In genomic region chr17:19867654-19868395, GRCh38 we compare ENCODE assay signal across 7 cellular contexts. TPM values are rescaled to one million over a fixed set of nuclear protein-coding genes. Genes with fewer than 3 reads are reported as not detected.
DNase-seq lines count a peak whose midpoint lies in the region; ATAC-seq and TF ChIP-seq lines count a peak whose summit lies in the region.

TSS of gene ULK2 (minus strand) at chr17:19867936. CDS start at chr17:19867417, 519 bp downstream.

- H3K9me3 ChIP-seq in ascending aorta, result no peaks in the 10 kb centered on the region
- H3K9me3 ChIP-seq in right atrium auricular region, result no peaks in the 10 kb centered on the region
- H3K9me3 ChIP-seq in trophoblast cell (ENCODE audit: insufficient read depth, low read depth, low read length), result no peaks in the 10 kb centered on the region
- H3K9me3 ChIP-seq in uterus, result no peaks in the 10 kb centered on the region

- peak within 1 kb of the TSS; percentile 45 for H4K12ac ChIP-seq in trophoblast cell (ENCODE audit: low read depth, low read length)

- peak within 1 kb of the TSS; percentile 96 for H4K8ac ChIP-seq in trophoblast cell (ENCODE audit: low read depth, low read length)

- WGBS in trophoblast cell (ENCODE audit: extremely low coverage, insufficient coverage, insufficient read length), result no CpG with 5 or more reads among the region's 91 CpGs

- peaks cover 13% of the 10 kb centered on the region for H3K79me1 ChIP-seq in trophoblast cell (ENCODE audit: low read length)

- no peaks in the 10 kb centered on the region for H3K27me3 ChIP-seq in ascending aorta
- no peaks in the 10 kb centered on the region for H3K27me3 ChIP-seq in right atrium auricular region
- no peaks in the 10 kb centered on the region for H3K27me3 ChIP-seq in trophoblast cell (ENCODE audit: insufficient read depth, low read length)
- no peaks in the 10 kb centered on the region for H3K27me3 ChIP-seq in uterus

- peak within 1 kb of the TSS; percentile 63 for H3K18ac ChIP-seq in trophoblast cell (ENCODE audit: low read length)

- no peaks in the 10 kb centered on the region for H3K36me3 ChIP-seq in ascending aorta
- H3K36me3 ChIP-seq in right atrium auricular region, result no peaks in the 10 kb centered on the region
- H3K36me3 ChIP-seq in trophoblast cell (ENCODE audit: control insufficient read depth in 1 of 2, insufficient read depth in 2 of 2, low read length in 2 of 2), result peaks cover 0 to 1% of the 10 kb centered on the region in 2 experiments
- H3K36me3 ChIP-seq in uterus, result no peaks in the 10 kb centered on the region

- H3K79me2 ChIP-seq in trophoblast cell (ENCODE audit: control insufficient read depth, insufficient read depth, low read length, poor library complexity), result peaks cover 11% of the 10 kb centered on the region

- in situ Hi-C loops in GM13976 (cut with MboI; ENCODE audit: low sequenced_read_pairs, unreplicated experiment), result no loop called here

- peak within 1 kb of the TSS; percentile 24 for H2BK5ac ChIP-seq in trophoblast cell (ENCODE audit: low read depth, low read length, poor library complexity)

- no peak within 1 kb of the TSS for H3K23ac ChIP-seq in trophoblast cell (ENCODE audit: low read length)

- H3K4me3 ChIP-seq in ascending aorta, result peak within 1 kb of the TSS; percentile 90 to 97
- H3K4me3 ChIP-seq in right atrium auricular region, result peak within 1 kb of the TSS; percentile 84 to 87
- H3K4me3 ChIP-seq in trophoblast cell (ENCODE audit: low read depth, low read length), result peak within 1 kb of the TSS; percentile 89
- H3K4me3 ChIP-seq in uterus, result peak within 1 kb of the TSS; percentile 52 to 66

- H3K9ac ChIP-seq in trophoblast cell (ENCODE audit: low read length), result peak within 1 kb of the TSS; percentile 92

- peaks cover 0 to 6% of the 10 kb centered on the region in 2 donors for H3K4me1 ChIP-seq in ascending aorta
- H3K4me1 ChIP-seq in right atrium auricular region, result peaks cover 0 to 13% of the 10 kb centered on the region in 2 donors
- H3K4me1 ChIP-seq in trophoblast cell (ENCODE audit: control insufficient read depth in 1 of 2, insufficient read depth in 2 of 2, low read length in 2 of 2), result peaks cover 3 to 4% of the 10 kb centered on the region in 2 experiments
- peaks cover 0 to 9% of the 10 kb centered on the region in 2 donors for H3K4me1 ChIP-seq in uterus

- DNase-seq in GM13976 (ENCODE audit: low spot score) (peak; percentile 74), SHP77 treated with DMSO at 0.1 percent for 48 hours (lab: John Stamatoyannopoulos, UW) (peak; percentile 12), ascending aorta (ENCODE audit: low spot score in 2 of 2) (peak in 1 of 2 donors; percentile 71), right atrium auricular region (ENCODE audit: low spot score) (no peak), trophoblast cell (peak; percentile 58 to 81), uterus (peak; percentile 51 to 65)

- no peak within 1 kb of the TSS for H2AK5ac ChIP-seq in trophoblast cell (ENCODE audit: low read length)

- H3K4me2 ChIP-seq in trophoblast cell (ENCODE audit: low read length), result peak within 1 kb of the TSS; percentile 96

- TF ChIP-seq POLR2A in uterus (IDR thresholded peaks at IDR 0.05), result peak; percentile 52 to 95

- H3K27ac ChIP-seq in ascending aorta, result peak within 1 kb of the TSS; percentile 77 to 86
- peak within 1 kb of the TSS; percentile 79 to 80 for H3K27ac ChIP-seq in right atrium auricular region
- H3K27ac ChIP-seq in trophoblast cell (ENCODE audit: low read depth, low read length), result peak within 1 kb of the TSS; percentile 37
- peak within 1 kb of the TSS; percentile 89 to 90 for H3K27ac ChIP-seq in uterus

- intact Hi-C loops in ascending aorta (cut with DNase I), result no loop called here
- intact Hi-C loops in uterus (cut with DNase I; ENCODE audit: low total_unique reads), result no loop called here

- no peak for TF ChIP-seq CTCF in GM13976 (IDR thresholded peaks at IDR 0.05; ENCODE audit: borderline replicate concordance, control extremely low read depth, extremely low read depth, insufficient read depth, missing control alignments)
- peak in 1 of 3 experiments; percentile 21 for TF ChIP-seq CTCF in ascending aorta (IDR thresholded peaks at IDR 0.05)
- TF ChIP-seq CTCF in right atrium auricular region (IDR thresholded peaks at IDR 0.05), result peak in 1 of 2 donors; percentile 23
- peak in 2 of 4 experiments; percentile 9 to 60 for TF ChIP-seq CTCF in uterus (IDR thresholded peaks at IDR 0.05)

- no peak within 1 kb of the TSS for H2BK12ac ChIP-seq in trophoblast cell (ENCODE audit: low read length)

- H3K4ac ChIP-seq in trophoblast cell (ENCODE audit: low read depth, low read length), result peak within 1 kb of the TSS; percentile 60

- H2BK120ac ChIP-seq in trophoblast cell (ENCODE audit: insufficient read depth, low read length, poor library complexity), result peak within 1 kb of the TSS; percentile 85

- peak within 1 kb of the TSS; percentile 83 for H3K14ac ChIP-seq in trophoblast cell (ENCODE audit: low read length)

- H4K91ac ChIP-seq in trophoblast cell (ENCODE audit: low read depth, low read length), result peak within 1 kb of the TSS; percentile 92

- H2AFZ ChIP-seq in trophoblast cell (ENCODE audit: insufficient read depth, low read length, poor library complexity), result peak within 1 kb of the TSS; percentile 88

- peak; percentile 50 for ATAC-seq in HG02973 (IDR thresholded peaks at IDR 0.05; ENCODE audit: unreplicated experiment)

RNA-seq across cellular contexts. Expression of gene ULK2, which starts in this region (rescaled TPM):
- total RNA-seq in ascending aorta, result 7.1 TPM
- total RNA-seq in right atrium auricular region, result 10 to 100 TPM; 18.4 to 20.3 TPM
- 13.3 and 14.3 TPM in 2 replicates for polyA plus RNA-seq in trophoblast cell (2013)
- 10 to 100 TPM; 15.4 to 35.0 (median 26.9) TPM for total RNA-seq in uterus

Comparison
In these comparisons a context has a peak if more than half of its experiments do, and no peak if none do; other contexts are left out.
1. H3K27ac ChIP-seq: peak in every context shown above with its lines; median percentile 90 in uterus; 82 in ascending aorta; 80 in right atrium auricular region; 37 in trophoblast cell.